10 cellular contexts compared by ENCODE assay signal in the genomic region with DNA sequence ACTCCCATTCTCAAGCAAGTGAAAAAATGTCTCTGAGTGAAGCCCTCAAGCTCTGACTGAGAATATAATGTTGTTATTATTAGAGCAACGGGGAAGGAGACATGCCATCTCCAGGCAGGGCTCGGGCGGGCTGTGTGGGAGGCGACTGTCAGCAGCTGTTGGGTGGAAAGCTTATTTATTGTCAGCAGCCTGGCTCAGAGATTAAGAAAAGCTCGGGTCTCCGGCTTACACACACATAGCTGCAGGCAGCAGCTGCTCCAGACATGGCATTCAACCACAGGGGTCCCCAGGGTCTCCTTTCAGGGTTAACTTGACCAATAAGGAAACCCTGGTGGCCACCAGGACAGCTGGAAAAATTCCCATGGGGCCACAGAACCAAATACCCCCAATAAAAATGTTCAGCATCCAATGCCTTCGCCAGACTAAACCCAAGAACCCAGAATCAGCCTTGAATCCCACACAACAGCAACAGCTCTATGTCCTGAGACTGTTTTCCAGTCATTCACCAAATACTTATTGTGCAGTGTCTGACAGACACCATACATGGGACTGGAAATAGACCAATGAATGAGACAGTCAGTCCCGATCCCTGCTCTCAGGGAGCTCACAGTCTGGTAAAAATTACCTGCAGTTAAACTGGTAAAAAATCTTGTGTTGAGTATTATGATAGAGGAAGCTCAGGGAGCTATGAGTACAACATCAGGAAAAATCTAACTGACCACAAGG.
DNase-seq lines count a peak whose midpoint lies in the region; ATAC-seq and TF ChIP-seq lines count a peak whose summit lies in the region.
"Had no signal": no experiment of that assay in that cellular context is flagged by ENCODE, and none has a peak within 500 bp of the region (broad histone marks: within the 10 kb centered on the region; RNA-seq: fewer than 3 reads in every experiment).

No MANE protein-coding gene starts in this region.

- ATAC-seq in GM19035 (IDR thresholded peaks at IDR 0.05; ENCODE audit: unreplicated experiment) (no peak), foreskin keratinocyte (no peak)

- H3K27me3 ChIP-seq in foreskin keratinocyte = no peaks in the 10 kb centered on the region

- no peak overlapping the region for H3K4me3 ChIP-seq in foreskin fibroblast (ENCODE audit: low read depth in 1 of 2, low read length in 2 of 2)

- H3K27ac ChIP-seq in foreskin keratinocyte = no peak overlapping the region

- peaks cover 2% of the 10 kb centered on the region for H3K4me1 ChIP-seq in foreskin keratinocyte

- peak; percentile 17 for DNase-seq in GDM1 (lab: John Stamatoyannopoulos, UW)
- peak; percentile 62 to 74 for DNase-seq in foreskin fibroblast
- DNase-seq in putamen (ENCODE audit: low spot score) = peak; percentile 87
- DNase-seq in GM19238 (ENCODE audit: insufficient read length, low spot score) = no peak
- no peak for DNase-seq in foreskin keratinocyte
- no peak for DNase-seq in NOMO-1 (lab: John Stamatoyannopoulos, UW; ENCODE audit: unreplicated experiment in 2 of 2)
- DNase-seq: NCI-H187 treated with DMSO at 0.1 percent for 48 hours; stimulated activated CD4-positive, alpha-beta T cell treated with anti-CD3 and anti-CD28 coated beads, Interleukin-4, amount 100 ng/mL, for 1 hour had no signal

- TF ChIP-seq CTCF in foreskin fibroblast (IDR thresholded peaks at IDR 0.05; ENCODE audit: low read depth, low read length) (no peak), foreskin keratinocyte (conservative IDR thresholded peaks at IDR 0.05) (no peak)

TF ChIP-seq in PFSK-1, 5 proteins besides CTCF, POLR2A, EP300 and RAD21:
- peak; percentile 45 for TF ChIP-seq FOXP2 (optimal IDR thresholded peaks at IDR 0.05; ENCODE audit: borderline replicate concordance, extremely low read depth, extremely low read length, insufficient read depth)
- TF ChIP-seq POLR2AphosphoS5 (IDR thresholded peaks at IDR 0.05; ENCODE audit: low read depth, low read length) = no peak

Comparison
In these comparisons a context has a peak if more than half of its experiments do, and no peak if none do; other contexts are left out.
1. DNase-seq: peak in GDM1 (single experiment), foreskin fibroblast (2 of 2) and putamen (single experiment); none in GM19238 (single experiment), foreskin keratinocyte (0 of 2) and NOMO-1 (0 of 2).